ENCODE assay signal across 11 cellular contexts in genomic region chr16:71852146-71852545, GRCh38.
"Had no signal": no experiment of that assay in that cellular context is flagged by ENCODE, and none has a peak within 500 bp of the region (broad histone marks: within the 10 kb centered on the region; RNA-seq: fewer than 3 reads in every experiment).

No MANE protein-coding gene starts in this region.

- H3K4me3 Mint-ChIP-seq: activated naive CD4-positive, alpha-beta T cell treated with anti-CD3 and anti-CD28 coated beads, Interleukin-2, amount 10 ng/mL, durations not matched to agents 7 days and 5 days; activated T-helper 1 cell treated with anti-CD3 and anti-CD28 coated beads, Interleukin-12 subunit alpha, Interleukin-12 subunit beta, Interleukin-2, Interleukin-4 antibody, amounts not matched to agents 30 ng/mL and 10 ng/mL and 1 ng/mL, durations not matched to agents 14 hours and 24 hours and 36 hours; dendritic cell treated with granulocyte-macrophage colony-stimulating factor and Interleukin-4, amounts not matched to agents 40 ng/mL and 50 ng/mL, for 4 days had no signal

- H3K27me3 Mint-ChIP-seq: activated naive CD4-positive, alpha-beta T cell treated with anti-CD3 and anti-CD28 coated beads, Interleukin-2, amount 10 ng/mL, durations not matched to agents 7 days and 5 days; dendritic cell treated with granulocyte-macrophage colony-stimulating factor and Interleukin-4, amounts not matched to agents 40 ng/mL and 50 ng/mL, for 4 days; naive thymus-derived CD4-positive, alpha-beta T cell had no signal

- H3K9me3 Mint-ChIP-seq: activated naive CD4-positive, alpha-beta T cell treated with anti-CD3 and anti-CD28 coated beads, Interleukin-2, amount 10 ng/mL, durations not matched to agents 7 days and 5 days; activated T-helper 1 cell treated with anti-CD3 and anti-CD28 coated beads, Interleukin-12 subunit alpha, Interleukin-12 subunit beta, Interleukin-2, Interleukin-4 antibody, amounts not matched to agents 30 ng/mL and 10 ng/mL and 1 ng/mL, durations not matched to agents 14 hours and 24 hours and 36 hours; dendritic cell treated with granulocyte-macrophage colony-stimulating factor and Interleukin-4, amounts not matched to agents 40 ng/mL and 50 ng/mL, for 4 days had no signal

- ATAC-seq: activated CD4-positive, CD25-positive, alpha-beta regulatory T cell treated with anti-CD3 and anti-CD28 coated beads, Interleukin-2, amount 50 U/mL, for 24 hours; body of pancreas; naive thymus-derived CD4-positive, alpha-beta T cell had no signal

- H3K27ac Mint-ChIP-seq: dendritic cell treated with granulocyte-macrophage colony-stimulating factor and Interleukin-4, amounts not matched to agents 40 ng/mL and 50 ng/mL, for 4 days had no signal

- DNase-seq: activated CD4-positive, alpha-beta T cell treated with anti-CD3 and anti-CD28 coated beads, Interleukin-2, amount 50 U/mL, for 4 hours; activated naive CD4-positive, alpha-beta T cell treated with anti-CD3 and anti-CD28 coated beads, Interleukin-2, amount 10 ng/mL, durations not matched to agents 7 days and 5 days; body of pancreas; midbrain; naive thymus-derived CD4-positive, alpha-beta T cell; stimulated activated CD4-positive, alpha-beta T cell treated with anti-CD3 and anti-CD28 coated beads, Interleukin-15, amount 100 ng/mL, for 24 hours; stimulated activated CD4-positive, alpha-beta T cell treated with anti-CD3 and anti-CD28 coated beads, Interleukin-4, amount 100 ng/mL, for 4 hours; tibial artery had no signal

- H3K9me3 ChIP-seq: body of pancreas, tibial artery had no signal
